In genomic region chr11:16818284-16818683, GRCh38 we compare ENCODE assay signal across 26 cellular contexts.
DNase-seq lines count a peak whose midpoint lies in the region; ATAC-seq, FAIRE-seq and TF ChIP-seq lines count a peak whose summit lies in the region.
"Had no signal": no experiment of that assay in that cellular context is flagged by ENCODE, and none has a peak within 500 bp of the region (broad histone marks: within the 10 kb centered on the region; RNA-seq: fewer than 3 reads in every experiment).

No MANE protein-coding gene starts in this region.

- H3K4me3 ChIP-seq in Caco-2 (ENCODE audit: low read depth, low read length) (no peak overlapping the region), brain microvascular endothelial cell (ENCODE audit: low read depth, low read length) (no peak overlapping the region), HepG2 (replicated peaks in 1 of 3; ENCODE audit: insufficient read depth in 1 of 3, low read depth in 2 of 3, low read length in 3 of 3) (no peak overlapping the region)
- H3K4me3 ChIP-seq: GM12878, HAP-1, heart right ventricle, thyroid gland had no signal

- no peaks in the 10 kb centered on the region for H3K9me3 ChIP-seq in Caco-2
- H3K9me3 ChIP-seq in HepG2 (ENCODE audit: low read length): no peaks in the 10 kb centered on the region
- H3K9me3 ChIP-seq: HAP-1, heart right ventricle, thyroid gland had no signal

- WGBS in HepG2 (ENCODE audit: low lambda C conversion rate): 52% methylated on average over 4 of the region's 4 CpGs

- H3K36me3 ChIP-seq in Caco-2 (ENCODE audit: control insufficient read depth, insufficient read depth, low read length) (peaks cover 4% of the 10 kb centered on the region; the same call in 1 of the 2 replicates), brain microvascular endothelial cell (replicated peaks) (no peaks in the 10 kb centered on the region), HepG2 (replicated peaks in 1 of 2; ENCODE audit: control insufficient read depth in 1 of 2, insufficient read depth in 2 of 2, low read length in 2 of 2) (peaks cover 12 to 25% of the 10 kb centered on the region in 2 experiments)
- H3K36me3 ChIP-seq: thyroid gland had no signal

- peak; percentile 37 for FAIRE-seq in HepG2 (lab: Jason Lieb, UNC)
- FAIRE-seq: GM12878 had no signal

- H3K27me3 Mint-ChIP-seq in Caco-2 (ENCODE audit: insufficient read depth, unreplicated experiment): no peaks in the 10 kb centered on the region
- peaks cover 3 to 8% of the 10 kb centered on the region in 2 donors for H3K27me3 Mint-ChIP-seq in natural killer cell treated with Interleukin-12 subunit alpha and Interleukin-12 subunit beta and Interleukin-15 and Interleukin-18, amount 100 ng/mL, for 72 hours
- H3K27me3 Mint-ChIP-seq: stimulated activated naive CD8-positive, alpha-beta T cell treated with anti-CD3 and anti-CD28 coated beads, Interleukin-15, amount 100 ng/mL, for 72 hours had no signal

- no peak for TF ChIP-seq POLR2A in HepG2 (IDR thresholded peaks at IDR 0.05; ENCODE audit: insufficient read depth in 1 of 2, low read depth in 2 of 2, low read length in 2 of 2)

- H3K27me3 ChIP-seq in Caco-2 (replicated peaks; ENCODE audit: control insufficient read depth, insufficient read depth, low read length) (no peaks in the 10 kb centered on the region), brain microvascular endothelial cell (replicated peaks) (no peaks in the 10 kb centered on the region), HepG2 (ENCODE audit: control insufficient read depth in 1 of 2, insufficient read depth in 2 of 2, low read length in 2 of 2) (no peaks in the 10 kb centered on the region)
- H3K27me3 ChIP-seq: heart right ventricle, thyroid gland had no signal

- H3K4me1 Mint-ChIP-seq in Caco-2 (ENCODE audit: low read depth, unreplicated experiment): peaks cover 26% of the 10 kb centered on the region
- no peaks in the 10 kb centered on the region for H3K4me1 Mint-ChIP-seq in natural killer cell treated with Interleukin-12 subunit alpha and Interleukin-12 subunit beta and Interleukin-15 and Interleukin-18, amount 100 ng/mL, for 72 hours (ENCODE audit: low read depth in 2 of 2)

- TF ChIP-seq RAD21 in HepG2 (CRISPR knock-in tag; IDR thresholded peaks at IDR 0.05): no peak

- H2AFZ ChIP-seq in HepG2 (ENCODE audit: low read length): no peak overlapping the region

- POLR2A ChIA-PET in Caco-2 (lab: Charles Lee) (no interaction called here), HepG2 (lab: Yijun Ruan, JAX) (no interaction called here)

- H3K4me2 ChIP-seq in HepG2 (ENCODE audit: low read depth, low read length): no peak overlapping the region

- peak in 1 of 2 experiments; percentile 11; a peak in 1 of 4 replicates for TF ChIP-seq EP300 in HepG2 (IDR thresholded peaks at IDR 0.05; ENCODE audit: low read depth in 2 of 2, low read length in 2 of 2)
- TF ChIP-seq EP300 in HepG2 (CRISPR knock-in tag; IDR thresholded peaks at IDR 0.05; ENCODE audit: borderline replicate concordance): no peak

- no peak overlapping the region for H3K4me3 Mint-ChIP-seq in Caco-2 (ENCODE audit: unreplicated experiment)
- no peak overlapping the region for H3K4me3 Mint-ChIP-seq in natural killer cell treated with Interleukin-12 subunit alpha and Interleukin-12 subunit beta and Interleukin-15 and Interleukin-18, amount 100 ng/mL, for 72 hours
- H3K4me3 Mint-ChIP-seq: activated CD8-positive, alpha-beta T cell treated with anti-CD3 and anti-CD28 coated beads for 36 hours; memory B cell; stimulated activated naive CD8-positive, alpha-beta T cell treated with anti-CD3 and anti-CD28 coated beads, Interleukin-15, amount 100 ng/mL, for 72 hours had no signal

- H3K79me2 ChIP-seq in HepG2 (ENCODE audit: insufficient read depth, low read length): no peaks in the 10 kb centered on the region

- intact Hi-C loops in Caco-2 (cut with micrococcal nuclease; ENCODE audit: unreplicated experiment) (no loop called here), HepG2 (cut with micrococcal nuclease; ENCODE audit: unreplicated experiment) (no loop called here)

- H3K27ac ChIP-seq in brain microvascular endothelial cell (no peak overlapping the region), HepG2 (ENCODE audit: extremely low read length, insufficient read depth, low read length) (no peak overlapping the region)
- H3K27ac ChIP-seq: foreskin keratinocyte, thyroid gland had no signal

- CTCF ChIA-PET in Caco-2 (lab: Charles Lee) (no interaction called here), HepG2 (lab: Yijun Ruan, JAX; ENCODE audit: low intra/inter-chr PET ratio, low total read pairs) (no interaction called here)

- no peaks in the 10 kb centered on the region for H4K20me1 ChIP-seq in HepG2 (ENCODE audit: insufficient read depth, low read length)

- BruUV-seq in Caco-2 (replicated peaks; lab: Mats Ljungman, UMichigan) (no TSS peak), HepG2 (replicated peaks; lab: Mats Ljungman, UMichigan) (no TSS peak)

- in situ Hi-C loops in brain microvascular endothelial cell (cut with HindIII; ENCODE audit: low pct_ligation_motif_present, low sequenced_read_pairs): no loop called here
- in situ Hi-C loops in HepG2 (cut with HindIII; ENCODE audit: extremely low pct_ligation_motif_present, low pct_unique_long_range_greater_than_20kb): no loop called here

- H3K9ac ChIP-seq in HepG2 (ENCODE audit: insufficient read depth, low read depth, low read length): no peak overlapping the region

- H3K4me1 ChIP-seq in Caco-2 (peaks cover 26% of the 10 kb centered on the region), HepG2 (ENCODE audit: insufficient read depth, low read length) (peaks cover 26% of the 10 kb centered on the region)
- H3K4me1 ChIP-seq: foreskin keratinocyte had no signal

- no peak for DNase-seq in Caco-2
- peak; percentile 26 for DNase-seq in M059J (ENCODE audit: low read depth)
- peak; percentile 20 for DNase-seq in brain microvascular endothelial cell
- peak; percentile 65 for DNase-seq in HepG2 (ENCODE audit: low spot score)
- no peak for DNase-seq in natural killer cell treated with Interleukin-12 subunit alpha and Interleukin-12 subunit beta and Interleukin-15 and Interleukin-18, amount 100 ng/mL, for 72 hours (ENCODE audit: low spot score)
- DNase-seq in stimulated activated CD4-positive, alpha-beta T cell treated with anti-CD3 and anti-CD28 coated beads, Interleukin-4, amount 100 ng/mL, for 24 hours: no peak
- DNase-seq in NCI-H1092 treated with DMSO at 0.1 percent for 48 hours (lab: John Stamatoyannopoulos, UW): no peak
- no peak for DNase-seq in H4 (ENCODE audit: low spot score)
- DNase-seq: ACHN; activated CD4-positive, CD25-positive, alpha-beta regulatory T cell; activated CD8-positive, alpha-beta T cell treated with anti-CD3 and anti-CD28 coated beads for 36 hours; activated gamma-delta T cell; COR-L47; DND-41; erythroblast; foreskin keratinocyte; heart right ventricle; Kasumi-1; left colon; NCI-H1930; stimulated activated naive CD8-positive, alpha-beta T cell treated with anti-CD3 and anti-CD28 coated beads, Interleukin-15, amount 100 ng/mL, for 72 hours; T-helper 9 cell; thyroid gland had no signal

- peak overlapping the region; percentile 17 for H3K27ac Mint-ChIP-seq in Caco-2 (ENCODE audit: unreplicated experiment)
- H3K27ac Mint-ChIP-seq in natural killer cell treated with Interleukin-12 subunit alpha and Interleukin-12 subunit beta and Interleukin-15 and Interleukin-18, amount 100 ng/mL, for 72 hours: no peak overlapping the region
- H3K27ac Mint-ChIP-seq: activated CD8-positive, alpha-beta T cell treated with anti-CD3 and anti-CD28 coated beads for 36 hours; memory B cell; stimulated activated naive CD8-positive, alpha-beta T cell treated with anti-CD3 and anti-CD28 coated beads, Interleukin-15, amount 100 ng/mL, for 72 hours had no signal

- TF ChIP-seq CTCF in Caco-2 (IDR thresholded peaks at IDR 0.05; ENCODE audit: insufficient read depth in 1 of 2, low read depth in 1 of 2, low read length in 1 of 2, severe bottlenecking in 1 of 2, unreplicated experiment in 1 of 2): no peak
- TF ChIP-seq CTCF in brain microvascular endothelial cell (IDR thresholded peaks at IDR 0.05; ENCODE audit: low read depth, low read length, missing control alignments): peak; percentile 37
- TF ChIP-seq CTCF in HepG2 (CRISPR knock-in tag; IDR thresholded peaks at IDR 0.05): peak; percentile 63

- peak; percentile 59 for ATAC-seq in HepG2
- ATAC-seq in natural killer cell treated with Interleukin-12 subunit alpha and Interleukin-12 subunit beta and Interleukin-15 and Interleukin-18, amount 100 ng/mL, for 72 hours: no peak
- ATAC-seq: activated CD8-positive, alpha-beta T cell treated with anti-CD3 and anti-CD28 coated beads for 36 hours; foreskin keratinocyte; GM12878; heart right ventricle; left colon; stimulated activated naive CD8-positive, alpha-beta T cell treated with anti-CD3 and anti-CD28 coated beads, Interleukin-15, amount 100 ng/mL, for 72 hours had no signal

- no peaks in the 10 kb centered on the region for H3K9me3 Mint-ChIP-seq in Caco-2 (ENCODE audit: unreplicated experiment)
- no peaks in the 10 kb centered on the region for H3K9me3 Mint-ChIP-seq in natural killer cell treated with Interleukin-12 subunit alpha and Interleukin-12 subunit beta and Interleukin-15 and Interleukin-18, amount 100 ng/mL, for 72 hours
- H3K9me3 Mint-ChIP-seq: activated CD8-positive, alpha-beta T cell treated with anti-CD3 and anti-CD28 coated beads for 36 hours; memory B cell; stimulated activated naive CD8-positive, alpha-beta T cell treated with anti-CD3 and anti-CD28 coated beads, Interleukin-15, amount 100 ng/mL, for 72 hours had no signal

- peaks cover 49% of the 10 kb centered on the region for H3K36me3 Mint-ChIP-seq in Caco-2 (ENCODE audit: insufficient read depth, unreplicated experiment)
- no peaks in the 10 kb centered on the region for H3K36me3 Mint-ChIP-seq in natural killer cell treated with Interleukin-12 subunit alpha and Interleukin-12 subunit beta and Interleukin-15 and Interleukin-18, amount 100 ng/mL, for 72 hours
- H3K36me3 Mint-ChIP-seq: memory B cell had no signal

TF ChIP-seq in HepG2, 621 proteins besides CTCF, POLR2A, EP300 and RAD21 (continues in another document):
- TF ChIP-seq ZNF740 (CRISPR knock-in tag; IDR thresholded peaks at IDR 0.05) (no peak), ETV6 (CRISPR knock-in tag; conservative IDR thresholded peaks at IDR 0.05) (no peak), ZBTB7B (CRISPR knock-in tag; IDR thresholded peaks at IDR 0.05) (no peak), PCBP1 (IDR thresholded peaks at IDR 0.05; ENCODE audit: borderline replicate concordance, low read depth, low read length) (no peak), MAX (IDR thresholded peaks at IDR 0.05) (peak; percentile 44; the same call in 1 of the 2 replicates), TP53 (CRISPR knock-in tag; conservative IDR thresholded peaks at IDR 0.05) (no peak), MED8 (CRISPR knock-in tag; IDR thresholded peaks at IDR 0.05; ENCODE audit: insufficient replicate concordance) (no peak), RNF2 (conservative IDR thresholded peaks at IDR 0.05; ENCODE audit: low read depth) (no peak)

Comparison
In these comparisons a context has a peak if more than half of its experiments do, and no peak if none do; other contexts are left out.
1. DNase-seq: peak in M059J (single experiment), brain microvascular endothelial cell (single experiment) and HepG2 (single experiment); none in Caco-2 (0 of 2), natural killer cell treated with Interleukin-12 subunit alpha and Interleukin-12 subunit beta and Interleukin-15 and Interleukin-18, amount 100 ng/mL, for 72 hours (single experiment), stimulated activated CD4-positive, alpha-beta T cell treated with anti-CD3 and anti-CD28 coated beads, Interleukin-4, amount 100 ng/mL, for 24 hours (single experiment), NCI-H1092 treated with DMSO at 0.1 percent for 48 hours (single experiment) and H4 (single experiment).
2. CTCF ChIP-seq: peak in brain microvascular endothelial cell (single experiment) and HepG2 (single experiment); none in Caco-2 (0 of 2).